ENCODE assay signal across 1 cellular context in the genomic region with DNA sequence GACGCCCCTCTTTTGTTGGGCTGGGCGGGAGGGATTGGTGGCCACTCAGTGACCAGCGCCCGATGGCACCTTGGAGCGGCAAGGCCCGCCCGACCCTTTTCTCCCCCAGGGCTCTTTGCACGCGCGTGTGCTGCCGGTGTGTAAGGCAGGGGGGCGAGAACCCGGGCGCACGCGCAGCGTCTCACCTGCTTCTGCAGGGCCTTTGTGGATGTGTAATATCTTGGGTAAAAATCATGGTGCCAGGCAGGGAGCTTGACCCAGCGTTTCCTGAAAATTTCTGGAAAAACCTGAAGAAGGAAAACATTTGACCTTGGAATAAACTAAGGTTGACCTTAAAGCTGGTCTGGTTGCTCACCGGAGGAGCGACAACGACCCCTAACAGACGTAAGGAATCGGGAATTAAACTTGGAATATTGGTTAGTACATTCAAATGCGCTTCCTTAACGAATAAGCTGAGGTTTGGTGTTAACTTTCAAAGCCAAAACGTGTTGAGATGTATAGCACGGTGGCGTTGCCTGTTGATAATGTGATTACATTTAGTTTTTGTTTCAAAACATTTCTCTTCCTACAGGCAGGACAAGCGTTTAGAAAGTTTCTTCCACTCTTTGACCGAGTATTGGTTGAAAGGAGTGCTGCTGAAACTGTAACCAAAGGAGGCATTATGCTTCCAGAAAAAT.
TF ChIP-seq lines count a peak whose summit lies in the region.

No MANE protein-coding gene starts in this region.

TF ChIP-seq in HepG2, 621 proteins besides CTCF, POLR2A, EP300 and RAD21 (continued from another document and continues in another):
- TF ChIP-seq GRHL1 (CRISPR knock-in tag; conservative IDR thresholded peaks at IDR 0.05) (no peak), ARNT (IDR thresholded peaks at IDR 0.05) (no peak), ZNF143 (CRISPR knock-in tag; IDR thresholded peaks at IDR 0.05) (no peak), REXO4 (CRISPR knock-in tag; IDR thresholded peaks at IDR 0.05; ENCODE audit: borderline replicate concordance) (no peak), NAIF1 (CRISPR knock-in tag; IDR thresholded peaks at IDR 0.05; ENCODE audit: borderline replicate concordance) (no peak; the same call in 1 of the 2 replicates), MYNN (CRISPR knock-in tag; IDR thresholded peaks at IDR 0.05; ENCODE audit: low read depth) (no peak), ZFP36L2 (CRISPR knock-in tag; IDR thresholded peaks at IDR 0.05) (no peak), ZNF30 (CRISPR knock-in tag; IDR thresholded peaks at IDR 0.05) (0 out of 2 replicates have a peak, but pooled peaks have one; percentile 83), FOXJ3 (CRISPR knock-in tag; IDR thresholded peaks at IDR 0.05; ENCODE audit: borderline replicate concordance) (no peak; the same call in 1 of the 2 replicates), ZNF451 (CRISPR knock-in tag; IDR thresholded peaks at IDR 0.05) (no peak), ZNF160 (CRISPR knock-in tag; IDR thresholded peaks at IDR 0.05) (no peak), ATF5 (CRISPR knock-in tag; IDR thresholded peaks at IDR 0.05; ENCODE audit: low read depth) (no peak; the same call in 1 of the 2 replicates), IRF1 (CRISPR knock-in tag; IDR thresholded peaks at IDR 0.05; ENCODE audit: low read depth) (no peak), MED8 (CRISPR knock-in tag; IDR thresholded peaks at IDR 0.05; ENCODE audit: insufficient replicate concordance) (no peak), RBAK (CRISPR knock-in tag; IDR thresholded peaks at IDR 0.05) (no peak; the same call in 1 of the 2 replicates), SALL2 (CRISPR knock-in tag; IDR thresholded peaks at IDR 0.05) (no peak), MEIS1 (CRISPR knock-in tag; IDR thresholded peaks at IDR 0.05; ENCODE audit: borderline replicate concordance) (no peak), ZNF124 (CRISPR knock-in tag; IDR thresholded peaks at IDR 0.05) (no peak), FLYWCH1 (CRISPR knock-in tag; IDR thresholded peaks at IDR 0.05) (peak; percentile 68; the same call in 1 of the 2 replicates), ZEB1 (IDR thresholded peaks at IDR 0.05; ENCODE audit: insufficient replicate concordance, low read depth) (peak; percentile 9), PITX1 (CRISPR knock-in tag; IDR thresholded peaks at IDR 0.05) (0 out of 2 replicates have a peak, but pooled peaks have one; percentile 56), ZNF414 (CRISPR knock-in tag; IDR thresholded peaks at IDR 0.05) (no peak), PHF5A (CRISPR knock-in tag; IDR thresholded peaks at IDR 0.05; ENCODE audit: low read depth, unreplicated experiment) (no peak), IKZF4 (CRISPR knock-in tag; IDR thresholded peaks at IDR 0.05; ENCODE audit: borderline replicate concordance, low read depth, not compliant biosample characterization) (no peak), ZNF12 (CRISPR knock-in tag; IDR thresholded peaks at IDR 0.05) (0 out of 2 replicates have a peak, but pooled peaks have one; percentile 10), ZNF816 (CRISPR knock-in tag; IDR thresholded peaks at IDR 0.05; ENCODE audit: borderline replicate concordance) (0 out of 2 replicates have a peak, but pooled peaks have one; percentile 34), STAG1 (CRISPR knock-in tag; IDR thresholded peaks at IDR 0.05) (no peak; the same call in 1 of the 2 replicates), ZNF737 (CRISPR knock-in tag; IDR thresholded peaks at IDR 0.05; ENCODE audit: borderline replicate concordance) (no peak), ZNF446 (CRISPR knock-in tag; IDR thresholded peaks at IDR 0.05) (0 out of 2 replicates have a peak, but pooled peaks have one; percentile 33), GZF1 (CRISPR knock-in tag; IDR thresholded peaks at IDR 0.05) (0 out of 2 replicates have a peak, but pooled peaks have one; percentile 59), HNF4A (CRISPR knock-in tag; IDR thresholded peaks at IDR 0.05) (no peak), ZNF546 (CRISPR knock-in tag; conservative IDR thresholded peaks at IDR 0.05) (no peak), AGO2 (optimal IDR thresholded peaks at IDR 0.05; ENCODE audit: low read depth, low read length) (peak; percentile 84), ETV5 (CRISPR knock-in tag; IDR thresholded peaks at IDR 0.05; ENCODE audit: borderline replicate concordance) (no peak), CERS6 (CRISPR knock-in tag; IDR thresholded peaks at IDR 0.05) (peak; percentile 22; the same call in 1 of the 2 replicates), ZNF788 (CRISPR knock-in tag; IDR thresholded peaks at IDR 0.05; ENCODE audit: borderline replicate concordance) (no peak; the same call in 1 of the 2 replicates), RAD51 (IDR thresholded peaks at IDR 0.05; ENCODE audit: borderline replicate concordance) (no peak)
- TF ChIP-seq, protein P1, sequence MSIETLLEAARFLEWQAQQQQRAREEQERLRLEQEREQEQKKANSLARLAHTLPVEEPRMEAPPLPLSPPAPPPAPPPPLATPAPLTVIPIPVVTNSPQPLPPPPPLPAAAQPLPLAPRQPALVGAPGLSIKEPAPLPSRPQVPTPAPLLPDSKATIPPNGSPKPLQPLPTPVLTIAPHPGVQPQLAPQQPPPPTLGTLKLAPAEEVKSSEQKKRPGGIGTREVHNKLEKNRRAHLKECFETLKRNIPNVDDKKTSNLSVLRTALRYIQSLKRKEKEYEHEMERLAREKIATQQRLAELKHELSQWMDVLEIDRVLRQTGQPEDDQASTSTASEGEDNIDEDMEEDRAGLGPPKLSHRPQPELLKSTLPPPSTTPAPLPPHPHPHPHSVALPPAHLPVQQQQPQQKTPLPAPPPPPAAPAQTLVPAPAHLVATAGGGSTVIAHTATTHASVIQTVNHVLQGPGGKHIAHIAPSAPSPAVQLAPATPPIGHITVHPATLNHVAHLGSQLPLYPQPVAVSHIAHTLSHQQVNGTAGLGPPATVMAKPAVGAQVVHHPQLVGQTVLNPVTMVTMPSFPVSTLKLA (IDR thresholded peaks at IDR 0.05): no peak
- TF ChIP-seq, protein P2, sequence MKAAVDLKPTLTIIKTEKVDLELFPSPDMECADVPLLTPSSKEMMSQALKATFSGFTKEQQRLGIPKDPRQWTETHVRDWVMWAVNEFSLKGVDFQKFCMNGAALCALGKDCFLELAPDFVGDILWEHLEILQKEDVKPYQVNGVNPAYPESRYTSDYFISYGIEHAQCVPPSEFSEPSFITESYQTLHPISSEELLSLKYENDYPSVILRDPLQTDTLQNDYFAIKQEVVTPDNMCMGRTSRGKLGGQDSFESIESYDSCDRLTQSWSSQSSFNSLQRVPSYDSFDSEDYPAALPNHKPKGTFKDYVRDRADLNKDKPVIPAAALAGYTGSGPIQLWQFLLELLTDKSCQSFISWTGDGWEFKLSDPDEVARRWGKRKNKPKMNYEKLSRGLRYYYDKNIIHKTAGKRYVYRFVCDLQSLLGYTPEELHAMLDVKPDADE (CRISPR knock-in tag; IDR thresholded peaks at IDR 0.05): peak; percentile 27; the same call in 1 of the 2 replicates
- TF ChIP-seq, protein P3, sequence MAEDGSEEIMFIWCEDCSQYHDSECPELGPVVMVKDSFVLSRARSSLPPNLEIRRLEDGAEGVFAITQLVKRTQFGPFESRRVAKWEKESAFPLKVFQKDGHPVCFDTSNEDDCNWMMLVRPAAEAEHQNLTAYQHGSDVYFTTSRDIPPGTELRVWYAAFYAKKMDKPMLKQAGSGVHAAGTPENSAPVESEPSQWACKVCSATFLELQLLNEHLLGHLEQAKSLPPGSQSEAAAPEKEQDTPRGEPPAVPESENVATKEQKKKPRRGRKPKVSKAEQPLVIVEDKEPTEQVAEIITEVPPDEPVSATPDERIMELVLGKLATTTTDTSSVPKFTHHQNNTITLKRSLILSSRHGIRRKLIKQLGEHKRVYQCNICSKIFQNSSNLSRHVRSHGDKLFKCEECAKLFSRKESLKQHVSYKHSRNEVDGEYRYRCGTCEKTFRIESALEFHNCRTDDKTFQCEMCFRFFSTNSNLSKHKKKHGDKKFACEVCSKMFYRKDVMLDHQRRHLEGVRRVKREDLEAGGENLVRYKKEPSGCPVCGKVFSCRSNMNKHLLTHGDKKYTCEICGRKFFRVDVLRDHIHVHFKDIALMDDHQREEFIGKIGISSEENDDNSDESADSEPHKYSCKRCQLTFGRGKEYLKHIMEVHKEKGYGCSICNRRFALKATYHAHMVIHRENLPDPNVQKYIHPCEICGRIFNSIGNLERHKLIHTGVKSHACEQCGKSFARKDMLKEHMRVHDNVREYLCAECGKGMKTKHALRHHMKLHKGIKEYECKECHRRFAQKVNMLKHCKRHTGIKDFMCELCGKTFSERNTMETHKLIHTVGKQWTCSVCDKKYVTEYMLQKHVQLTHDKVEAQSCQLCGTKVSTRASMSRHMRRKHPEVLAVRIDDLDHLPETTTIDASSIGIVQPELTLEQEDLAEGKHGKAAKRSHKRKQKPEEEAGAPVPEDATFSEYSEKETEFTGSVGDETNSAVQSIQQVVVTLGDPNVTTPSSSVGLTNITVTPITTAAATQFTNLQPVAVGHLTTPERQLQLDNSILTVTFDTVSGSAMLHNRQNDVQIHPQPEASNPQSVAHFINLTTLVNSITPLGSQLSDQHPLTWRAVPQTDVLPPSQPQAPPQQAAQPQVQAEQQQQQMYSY (CRISPR knock-in tag; IDR thresholded peaks at IDR 0.05): 0 out of 2 replicates have a peak, but pooled peaks have one; percentile 13
- TF ChIP-seq, protein P4, sequence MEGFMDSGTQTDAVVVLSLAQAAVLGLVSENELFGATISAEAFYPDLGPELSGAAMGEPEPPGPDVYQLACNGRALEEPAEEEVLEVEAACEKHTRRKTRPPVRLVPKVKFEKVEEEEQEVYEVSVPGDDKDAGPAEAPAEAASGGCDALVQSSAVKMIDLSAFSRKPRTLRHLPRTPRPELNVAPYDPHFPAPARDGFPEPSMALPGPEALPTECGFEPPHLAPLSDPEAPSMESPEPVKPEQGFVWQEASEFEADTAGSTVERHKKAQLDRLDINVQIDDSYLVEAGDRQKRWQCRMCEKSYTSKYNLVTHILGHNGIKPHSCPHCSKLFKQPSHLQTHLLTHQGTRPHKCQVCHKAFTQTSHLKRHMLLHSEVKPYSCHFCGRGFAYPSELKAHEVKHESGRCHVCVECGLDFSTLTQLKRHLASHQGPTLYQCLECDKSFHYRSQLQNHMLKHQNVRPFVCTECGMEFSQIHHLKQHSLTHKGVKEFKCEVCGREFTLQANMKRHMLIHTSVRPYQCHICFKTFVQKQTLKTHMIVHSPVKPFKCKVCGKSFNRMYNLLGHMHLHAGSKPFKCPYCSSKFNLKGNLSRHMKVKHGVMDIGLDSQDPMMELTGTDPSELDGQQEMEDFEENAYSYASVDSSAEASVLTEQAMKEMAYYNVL (CRISPR knock-in tag; IDR thresholded peaks at IDR 0.05; ENCODE audit: borderline replicate concordance): no peak
